In genomic region chr2:216664593-216665034, GRCh38 we compare ENCODE assay signal across 1 cellular context.
TF ChIP-seq lines count a peak whose summit lies in the region.

No MANE protein-coding gene starts in this region.

TF ChIP-seq in GM12878, 131 proteins besides CTCF, POLR2A, EP300 and RAD21 (continued from another document):
- TF ChIP-seq E4F1 (IDR thresholded peaks at IDR 0.05; ENCODE audit: borderline replicate concordance, partially characterized antibody) (no peak), IKZF2 (IDR thresholded peaks at IDR 0.05) (peak; percentile 20 to 45; a peak in 1 of 4 replicates), NR2C2 (IDR thresholded peaks at IDR 0.05; ENCODE audit: borderline replicate concordance, control insufficient read depth, insufficient read length, low read depth) (no peak), BCL11A (IDR thresholded peaks at IDR 0.05; ENCODE audit: low read depth, low read length) (no peak), BCLAF1 (IDR thresholded peaks at IDR 0.05) (no peak), STAT3 (IDR thresholded peaks at IDR 0.05; ENCODE audit: low read depth, low read length) (no peak), MXI1 (IDR thresholded peaks at IDR 0.05; ENCODE audit: low read depth, low read length) (no peak), IKZF1 (conservative IDR thresholded peaks at IDR 0.05) (peak; percentile 39; the same call in 1 of the 2 replicates), BHLHE40 (IDR thresholded peaks at IDR 0.05; ENCODE audit: borderline replicate concordance in 1 of 2, low read depth in 2 of 2, low read length in 1 of 2) (peak in 1 of 2 experiments; percentile 13; a peak in 1 of 4 replicates), RB1 (IDR thresholded peaks at IDR 0.05; ENCODE audit: borderline replicate concordance) (no peak), EGR1 (IDR thresholded peaks at IDR 0.05; ENCODE audit: borderline replicate concordance in 1 of 2, low read depth in 2 of 2, low read length in 2 of 2) (no peak), ZZZ3 (IDR thresholded peaks at IDR 0.05; ENCODE audit: control insufficient read depth, insufficient read length, low read depth) (no peak), ZNF24 (IDR thresholded peaks at IDR 0.05) (no peak), KAT2A (conservative IDR thresholded peaks at IDR 0.05; ENCODE audit: control insufficient read depth, low read depth, low read length) (no peak), ATF2 (IDR thresholded peaks at IDR 0.05; ENCODE audit: low read length) (no peak), MTA2 (IDR thresholded peaks at IDR 0.05; ENCODE audit: low read depth) (no peak), JUND (IDR thresholded peaks at IDR 0.05; ENCODE audit: low read depth, low read length) (no peak)
